In the genomic region with DNA sequence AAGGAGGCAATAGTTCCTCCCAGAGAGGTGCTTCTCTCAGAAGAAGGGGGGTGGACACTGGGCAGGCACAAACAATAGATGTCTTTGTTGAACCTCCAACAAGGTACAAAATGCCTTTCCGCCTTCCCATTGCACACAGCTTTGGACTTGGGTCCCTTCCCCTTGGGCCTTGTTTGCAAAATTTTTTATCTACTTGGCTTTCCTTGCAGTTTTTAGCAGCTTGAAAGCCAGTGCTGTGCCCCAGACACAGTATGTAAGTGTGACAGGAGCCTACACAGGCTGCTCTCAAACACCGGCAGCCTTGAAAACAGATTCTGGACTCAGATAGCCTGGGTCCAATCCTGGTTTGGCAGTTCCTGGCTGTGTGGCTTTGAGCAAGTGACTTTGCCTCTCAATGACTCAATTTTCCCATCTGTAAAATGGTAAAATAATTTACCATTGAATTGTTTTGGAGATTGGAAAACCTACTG, we compare ENCODE assay signal across 1 cellular context.
TF ChIP-seq lines count a peak whose summit lies in the region.

No MANE protein-coding gene starts in this region.

TF ChIP-seq in HepG2, 621 proteins besides CTCF, POLR2A, EP300 and RAD21 (continued from another document and continues in another):
- TF ChIP-seq MED1 (CRISPR knock-in tag; IDR thresholded peaks at IDR 0.05) (no peak), HNF4A (CRISPR knock-in tag; IDR thresholded peaks at IDR 0.05) (peak; percentile 86), U2AF1 (optimal IDR thresholded peaks at IDR 0.05; ENCODE audit: low read depth, low read length) (no peak), NR2F2 (IDR thresholded peaks at IDR 0.05; ENCODE audit: borderline replicate concordance, low read depth) (peak; percentile 19; the same call in 1 of the 2 replicates), KDM6A (CRISPR knock-in tag; IDR thresholded peaks at IDR 0.05; ENCODE audit: low read depth) (peak; percentile 50; the same call in 1 of the 2 replicates), ZNF530 (CRISPR knock-in tag; IDR thresholded peaks at IDR 0.05; ENCODE audit: low read depth) (no peak), ISL2 (CRISPR knock-in tag; IDR thresholded peaks at IDR 0.05) (peak; percentile 74), MXI1 (IDR thresholded peaks at IDR 0.05; ENCODE audit: borderline replicate concordance, low read depth, low read length) (0 out of 3 replicates have a peak, but pooled peaks have one; percentile 22), ESRRA (CRISPR knock-in tag; IDR thresholded peaks at IDR 0.05; ENCODE audit: low read depth) (no peak), PCBP2 (optimal IDR thresholded peaks at IDR 0.05; ENCODE audit: low read depth, low read length, poor library complexity, severe bottlenecking) (no peak), SAFB2 (CRISPR knock-in tag; IDR thresholded peaks at IDR 0.05; ENCODE audit: borderline replicate concordance, low read depth) (no peak), ZFP1 (CRISPR knock-in tag; IDR thresholded peaks at IDR 0.05) (no peak), BORCS8-MEF2B (CRISPR knock-in tag; IDR thresholded peaks at IDR 0.05) (0 out of 2 replicates have a peak, but pooled peaks have one; percentile 24), ZNF782 (CRISPR knock-in tag; IDR thresholded peaks at IDR 0.05; ENCODE audit: borderline replicate concordance) (no peak), ZNF792 (CRISPR knock-in tag; IDR thresholded peaks at IDR 0.05) (0 out of 2 replicates have a peak, but pooled peaks have one; percentile 11), HHEX (CRISPR knock-in tag; IDR thresholded peaks at IDR 0.05) (no peak), U2AF2 (IDR thresholded peaks at IDR 0.05; ENCODE audit: low read depth, low read length) (no peak), MTA1 (CRISPR knock-in tag; IDR thresholded peaks at IDR 0.05; ENCODE audit: borderline replicate concordance) (peak; percentile 31; the same call in 1 of the 2 replicates), SIN3B (IDR thresholded peaks at IDR 0.05; ENCODE audit: low read length) (no peak), RBM22 (optimal IDR thresholded peaks at IDR 0.05; ENCODE audit: low read length) (no peak), ARNT (IDR thresholded peaks at IDR 0.05) (no peak), ZNF335 (CRISPR knock-in tag; IDR thresholded peaks at IDR 0.05) (no peak), ZNF317 (CRISPR knock-in tag; IDR thresholded peaks at IDR 0.05) (no peak), ZNF260 (CRISPR knock-in tag; IDR thresholded peaks at IDR 0.05; ENCODE audit: borderline replicate concordance, low read depth) (no peak), ZNF225 (CRISPR knock-in tag; IDR thresholded peaks at IDR 0.05) (no peak), ZFAT (CRISPR knock-in tag; conservative IDR thresholded peaks at IDR 0.05) (no peak), ZNF136 (CRISPR knock-in tag; IDR thresholded peaks at IDR 0.05; ENCODE audit: low read depth) (no peak), ZNF577 (CRISPR knock-in tag; IDR thresholded peaks at IDR 0.05; ENCODE audit: borderline replicate concordance, low read depth) (no peak), ZNF768 (CRISPR knock-in tag; IDR thresholded peaks at IDR 0.05) (peak; percentile 91), ZNF780A (CRISPR knock-in tag; IDR thresholded peaks at IDR 0.05) (no peak), TCF12 (IDR thresholded peaks at IDR 0.05) (no peak), TCF12 (CRISPR knock-in tag; IDR thresholded peaks at IDR 0.05) (no peak), ZBTB7B (CRISPR knock-in tag; IDR thresholded peaks at IDR 0.05) (no peak), LCORL (IDR thresholded peaks at IDR 0.05) (no peak), LCORL (CRISPR knock-in tag; IDR thresholded peaks at IDR 0.05) (peak; percentile 60), ZMYM2 (CRISPR knock-in tag; IDR thresholded peaks at IDR 0.05) (peak; percentile 96; the same call in 1 of the 2 replicates), ZNF230 (CRISPR knock-in tag; IDR thresholded peaks at IDR 0.05) (no peak), HOXA3 (CRISPR knock-in tag; IDR thresholded peaks at IDR 0.05) (peak; percentile 55; the same call in 1 of the 2 replicates), MIXL1 (CRISPR knock-in tag; IDR thresholded peaks at IDR 0.05) (no peak), FOXC1 (CRISPR knock-in tag; IDR thresholded peaks at IDR 0.05; ENCODE audit: borderline replicate concordance) (no peak), ZNF431 (CRISPR knock-in tag; IDR thresholded peaks at IDR 0.05; ENCODE audit: borderline replicate concordance, low read depth) (no peak), ZNF550 (CRISPR knock-in tag; IDR thresholded peaks at IDR 0.05; ENCODE audit: borderline replicate concordance) (no peak), EEA1 (CRISPR knock-in tag; IDR thresholded peaks at IDR 0.05; ENCODE audit: borderline replicate concordance) (no peak), TBL1XR1 (IDR thresholded peaks at IDR 0.05; ENCODE audit: borderline replicate concordance, low read length, partially characterized antibody) (no peak), KLF13 (CRISPR knock-in tag; IDR thresholded peaks at IDR 0.05) (no peak)
- TF ChIP-seq, protein P1, sequence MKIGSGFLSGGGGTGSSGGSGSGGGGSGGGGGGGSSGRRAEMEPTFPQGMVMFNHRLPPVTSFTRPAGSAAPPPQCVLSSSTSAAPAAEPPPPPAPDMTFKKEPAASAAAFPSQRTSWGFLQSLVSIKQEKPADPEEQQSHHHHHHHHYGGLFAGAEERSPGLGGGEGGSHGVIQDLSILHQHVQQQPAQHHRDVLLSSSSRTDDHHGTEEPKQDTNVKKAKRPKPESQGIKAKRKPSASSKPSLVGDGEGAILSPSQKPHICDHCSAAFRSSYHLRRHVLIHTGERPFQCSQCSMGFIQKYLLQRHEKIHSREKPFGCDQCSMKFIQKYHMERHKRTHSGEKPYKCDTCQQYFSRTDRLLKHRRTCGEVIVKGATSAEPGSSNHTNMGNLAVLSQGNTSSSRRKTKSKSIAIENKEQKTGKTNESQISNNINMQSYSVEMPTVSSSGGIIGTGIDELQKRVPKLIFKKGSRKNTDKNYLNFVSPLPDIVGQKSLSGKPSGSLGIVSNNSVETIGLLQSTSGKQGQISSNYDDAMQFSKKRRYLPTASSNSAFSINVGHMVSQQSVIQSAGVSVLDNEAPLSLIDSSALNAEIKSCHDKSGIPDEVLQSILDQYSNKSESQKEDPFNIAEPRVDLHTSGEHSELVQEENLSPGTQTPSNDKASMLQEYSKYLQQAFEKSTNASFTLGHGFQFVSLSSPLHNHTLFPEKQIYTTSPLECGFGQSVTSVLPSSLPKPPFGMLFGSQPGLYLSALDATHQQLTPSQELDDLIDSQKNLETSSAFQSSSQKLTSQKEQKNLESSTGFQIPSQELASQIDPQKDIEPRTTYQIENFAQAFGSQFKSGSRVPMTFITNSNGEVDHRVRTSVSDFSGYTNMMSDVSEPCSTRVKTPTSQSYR (CRISPR knock-in tag; IDR thresholded peaks at IDR 0.05; ENCODE audit: borderline replicate concordance) = peak; percentile 44; the same call in 1 of the 2 replicates
- TF ChIP-seq, protein P2, sequence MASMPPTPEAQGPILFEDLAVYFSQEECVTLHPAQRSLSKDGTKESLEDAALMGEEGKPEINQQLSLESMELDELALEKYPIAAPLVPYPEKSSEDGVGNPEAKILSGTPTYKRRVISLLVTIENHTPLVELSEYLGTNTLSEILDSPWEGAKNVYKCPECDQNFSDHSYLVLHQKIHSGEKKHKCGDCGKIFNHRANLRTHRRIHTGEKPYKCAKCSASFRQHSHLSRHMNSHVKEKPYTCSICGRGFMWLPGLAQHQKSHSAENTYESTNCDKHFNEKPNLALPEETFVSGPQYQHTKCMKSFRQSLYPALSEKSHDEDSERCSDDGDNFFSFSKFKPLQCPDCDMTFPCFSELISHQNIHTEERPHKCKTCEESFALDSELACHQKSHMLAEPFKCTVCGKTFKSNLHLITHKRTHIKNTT (CRISPR knock-in tag; IDR thresholded peaks at IDR 0.05) = no peak
- TF ChIP-seq, protein P3, sequence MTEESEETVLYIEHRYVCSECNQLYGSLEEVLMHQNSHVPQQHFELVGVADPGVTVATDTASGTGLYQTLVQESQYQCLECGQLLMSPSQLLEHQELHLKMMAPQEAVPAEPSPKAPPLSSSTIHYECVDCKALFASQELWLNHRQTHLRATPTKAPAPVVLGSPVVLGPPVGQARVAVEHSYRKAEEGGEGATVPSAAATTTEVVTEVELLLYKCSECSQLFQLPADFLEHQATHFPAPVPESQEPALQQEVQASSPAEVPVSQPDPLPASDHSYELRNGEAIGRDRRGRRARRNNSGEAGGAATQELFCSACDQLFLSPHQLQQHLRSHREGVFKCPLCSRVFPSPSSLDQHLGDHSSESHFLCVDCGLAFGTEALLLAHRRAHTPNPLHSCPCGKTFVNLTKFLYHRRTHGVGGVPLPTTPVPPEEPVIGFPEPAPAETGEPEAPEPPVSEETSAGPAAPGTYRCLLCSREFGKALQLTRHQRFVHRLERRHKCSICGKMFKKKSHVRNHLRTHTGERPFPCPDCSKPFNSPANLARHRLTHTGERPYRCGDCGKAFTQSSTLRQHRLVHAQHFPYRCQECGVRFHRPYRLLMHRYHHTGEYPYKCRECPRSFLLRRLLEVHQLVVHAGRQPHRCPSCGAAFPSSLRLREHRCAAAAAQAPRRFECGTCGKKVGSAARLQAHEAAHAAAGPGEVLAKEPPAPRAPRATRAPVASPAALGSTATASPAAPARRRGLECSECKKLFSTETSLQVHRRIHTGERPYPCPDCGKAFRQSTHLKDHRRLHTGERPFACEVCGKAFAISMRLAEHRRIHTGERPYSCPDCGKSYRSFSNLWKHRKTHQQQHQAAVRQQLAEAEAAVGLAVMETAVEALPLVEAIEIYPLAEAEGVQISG (CRISPR knock-in tag; IDR thresholded peaks at IDR 0.05) = peak; percentile 35; the same call in 1 of the 2 replicates
- TF ChIP-seq, protein P4, sequence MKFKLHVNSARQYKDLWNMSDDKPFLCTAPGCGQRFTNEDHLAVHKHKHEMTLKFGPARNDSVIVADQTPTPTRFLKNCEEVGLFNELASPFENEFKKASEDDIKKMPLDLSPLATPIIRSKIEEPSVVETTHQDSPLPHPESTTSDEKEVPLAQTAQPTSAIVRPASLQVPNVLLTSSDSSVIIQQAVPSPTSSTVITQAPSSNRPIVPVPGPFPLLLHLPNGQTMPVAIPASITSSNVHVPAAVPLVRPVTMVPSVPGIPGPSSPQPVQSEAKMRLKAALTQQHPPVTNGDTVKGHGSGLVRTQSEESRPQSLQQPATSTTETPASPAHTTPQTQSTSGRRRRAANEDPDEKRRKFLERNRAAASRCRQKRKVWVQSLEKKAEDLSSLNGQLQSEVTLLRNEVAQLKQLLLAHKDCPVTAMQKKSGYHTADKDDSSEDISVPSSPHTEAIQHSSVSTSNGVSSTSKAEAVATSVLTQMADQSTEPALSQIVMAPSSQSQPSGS (CRISPR knock-in tag; IDR thresholded peaks at IDR 0.05) = peak; percentile 57; the same call in 1 of the 2 replicates
- TF ChIP-seq, protein P5, sequence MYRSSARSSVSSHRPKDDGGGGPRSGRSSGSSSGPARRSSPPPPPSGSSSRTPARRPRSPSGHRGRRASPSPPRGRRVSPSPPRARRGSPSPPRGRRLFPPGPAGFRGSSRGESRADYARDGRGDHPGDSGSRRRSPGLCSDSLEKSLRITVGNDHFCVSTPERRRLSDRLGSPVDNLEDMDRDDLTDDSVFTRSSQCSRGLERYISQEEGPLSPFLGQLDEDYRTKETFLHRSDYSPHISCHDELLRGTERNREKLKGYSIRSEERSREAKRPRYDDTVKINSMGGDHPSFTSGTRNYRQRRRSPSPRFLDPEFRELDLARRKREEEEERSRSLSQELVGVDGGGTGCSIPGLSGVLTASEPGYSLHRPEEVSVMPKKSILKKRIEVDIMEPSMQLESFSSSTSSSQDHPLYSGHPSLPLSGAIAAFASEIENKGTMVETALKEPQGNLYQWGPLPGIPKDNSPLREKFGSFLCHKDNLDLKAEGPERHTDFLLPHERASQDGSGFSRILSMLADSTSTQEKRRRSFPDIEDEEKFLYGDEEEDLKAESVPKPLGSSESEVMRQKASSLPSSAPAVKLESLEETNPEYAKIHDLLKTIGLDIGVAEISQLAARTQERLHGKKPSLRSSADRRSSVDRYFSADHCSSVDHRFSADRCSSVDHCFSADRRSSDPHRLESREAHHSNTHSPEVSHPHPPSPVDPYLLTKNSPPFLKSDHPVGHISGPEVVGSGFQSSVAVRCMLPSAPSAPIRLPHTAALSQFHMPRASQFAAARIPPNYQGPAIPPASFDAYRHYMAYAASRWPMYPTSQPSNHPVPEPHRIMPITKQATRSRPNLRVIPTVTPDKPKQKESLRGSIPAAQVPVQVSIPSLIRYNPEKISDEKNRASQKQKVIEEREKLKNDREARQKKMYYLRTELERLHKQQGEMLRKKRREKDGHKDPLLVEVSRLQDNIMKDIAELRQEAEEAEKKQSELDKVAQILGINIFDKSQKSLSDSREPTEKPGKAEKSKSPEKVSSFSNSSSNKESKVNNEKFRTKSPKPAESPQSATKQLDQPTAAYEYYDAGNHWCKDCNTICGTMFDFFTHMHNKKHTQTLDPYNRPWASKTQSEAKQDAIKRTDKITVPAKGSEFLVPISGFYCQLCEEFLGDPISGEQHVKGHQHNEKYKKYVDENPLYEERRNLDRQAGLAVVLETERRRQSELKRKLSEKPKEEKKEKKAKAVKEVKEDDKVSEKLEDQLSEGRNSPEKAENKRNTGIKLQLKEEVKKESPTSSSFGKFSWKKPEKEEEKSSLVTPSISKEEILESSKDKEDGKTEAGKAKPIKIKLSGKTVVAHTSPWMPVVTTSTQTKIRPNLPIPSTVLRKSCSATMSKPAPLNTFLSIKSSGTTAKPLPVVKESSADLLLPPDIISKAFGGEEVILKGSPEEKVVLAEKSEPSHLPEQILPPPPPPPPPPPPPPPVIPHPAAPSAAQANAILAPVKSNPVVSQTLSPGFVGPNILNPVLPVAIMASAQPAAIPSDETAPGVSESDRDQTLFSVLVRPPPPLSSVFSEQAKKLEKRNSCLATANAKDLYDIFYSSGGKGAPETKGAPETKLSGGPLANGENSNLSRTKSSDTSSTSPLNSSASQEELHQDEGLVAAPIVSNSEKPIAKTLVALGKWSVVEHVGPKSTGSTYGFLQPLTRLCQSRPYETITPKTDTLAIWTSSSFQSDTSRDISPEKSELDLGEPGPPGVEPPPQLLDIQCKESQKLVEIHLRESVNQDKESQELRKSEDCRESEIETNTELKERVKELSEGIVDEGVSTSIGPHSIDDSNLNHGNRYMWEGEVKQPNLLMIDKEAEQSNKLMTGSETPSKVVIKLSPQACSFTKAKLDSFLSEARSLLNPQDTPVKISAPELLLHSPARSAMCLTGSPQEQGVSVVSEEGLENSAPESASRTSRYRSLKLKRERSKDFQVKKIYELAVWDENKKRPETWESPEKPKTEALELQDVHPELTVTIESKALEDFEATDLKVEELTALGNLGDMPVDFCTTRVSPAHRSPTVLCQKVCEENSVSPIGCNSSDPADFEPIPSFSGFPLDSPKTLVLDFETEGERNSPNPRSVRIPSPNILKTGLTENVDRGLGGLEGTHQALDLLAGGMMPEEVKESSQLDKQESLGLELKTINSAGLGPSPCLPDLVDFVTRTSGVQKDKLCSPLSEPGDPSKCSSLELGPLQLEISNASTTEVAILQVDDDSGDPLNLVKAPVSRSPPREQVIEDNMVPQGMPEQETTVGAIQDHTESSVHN (CRISPR knock-in tag; IDR thresholded peaks at IDR 0.05) = no peak
- TF ChIP-seq, protein P6, sequence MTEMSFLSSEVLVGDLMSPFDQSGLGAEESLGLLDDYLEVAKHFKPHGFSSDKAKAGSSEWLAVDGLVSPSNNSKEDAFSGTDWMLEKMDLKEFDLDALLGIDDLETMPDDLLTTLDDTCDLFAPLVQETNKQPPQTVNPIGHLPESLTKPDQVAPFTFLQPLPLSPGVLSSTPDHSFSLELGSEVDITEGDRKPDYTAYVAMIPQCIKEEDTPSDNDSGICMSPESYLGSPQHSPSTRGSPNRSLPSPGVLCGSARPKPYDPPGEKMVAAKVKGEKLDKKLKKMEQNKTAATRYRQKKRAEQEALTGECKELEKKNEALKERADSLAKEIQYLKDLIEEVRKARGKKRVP (CRISPR knock-in tag; IDR thresholded peaks at IDR 0.05) = no peak
- TF ChIP-seq, protein P7, sequence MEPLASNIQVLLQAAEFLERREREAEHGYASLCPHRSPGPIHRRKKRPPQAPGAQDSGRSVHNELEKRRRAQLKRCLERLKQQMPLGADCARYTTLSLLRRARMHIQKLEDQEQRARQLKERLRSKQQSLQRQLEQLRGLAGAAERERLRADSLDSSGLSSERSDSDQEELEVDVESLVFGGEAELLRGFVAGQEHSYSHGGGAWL (CRISPR knock-in tag; IDR thresholded peaks at IDR 0.05) = no peak
